ENCODE assay signal across 23 cellular contexts in the genomic region with DNA sequence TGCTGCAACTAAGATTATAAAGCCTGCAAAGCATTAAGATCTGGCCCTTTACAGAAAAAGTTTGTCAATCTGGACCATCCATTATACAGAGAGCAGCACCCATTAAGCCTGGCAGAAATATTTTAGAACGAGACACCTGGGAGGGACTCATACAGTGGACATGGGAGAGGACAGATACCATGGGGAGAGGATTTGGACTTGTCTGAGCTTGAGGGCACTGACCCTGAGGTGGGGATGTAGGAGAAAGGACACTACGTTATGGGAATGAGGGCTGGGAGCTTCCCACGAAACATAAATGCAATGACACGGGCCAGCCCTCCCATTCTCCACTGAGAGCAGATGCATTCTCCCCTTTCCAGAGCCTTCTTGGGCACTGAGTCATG. TPM values are rescaled to one million over a fixed set of nuclear protein-coding genes. Genes with fewer than 3 reads are reported as not detected.
DNase-seq lines count a peak whose midpoint lies in the region; ATAC-seq and FAIRE-seq lines count a peak whose summit lies in the region.
"Had no signal": no experiment of that assay in that cellular context is flagged by ENCODE, and none has a peak within 500 bp of the region (broad histone marks: within the 10 kb centered on the region; RNA-seq: fewer than 3 reads in every experiment).

No MANE protein-coding gene starts in this region.

- no peak overlapping the region for H3K27ac Mint-ChIP-seq in stimulated activated effector memory CD8-positive, alpha-beta T cell treated with anti-CD3 and anti-CD28 coated beads, Interleukin-12 subunit alpha, Interleukin-12 subunit beta, amount 100 ng/mL, for 72 hours
- H3K27ac Mint-ChIP-seq: CD4-positive, alpha-beta T cell had no signal

- H3K36me3 Mint-ChIP-seq in stimulated activated effector memory CD8-positive, alpha-beta T cell treated with anti-CD3 and anti-CD28 coated beads, Interleukin-12 subunit alpha, Interleukin-12 subunit beta, amount 100 ng/mL, for 72 hours = peaks cover 31% of the 10 kb centered on the region

- no peak overlapping the region for H3K4me3 ChIP-seq in HUES64 (ENCODE audit: low read length)
- H3K4me3 ChIP-seq in iPS-18a (ENCODE audit: low read length) = peak overlapping the region; percentile 3
- H3K4me3 ChIP-seq in small intestine (ENCODE audit: low read depth in 1 of 2, low read length in 2 of 2) = no peak overlapping the region
- H3K4me3 ChIP-seq: A549; BLaER1 treated with 17β-estradiol and CSF1 and Interleukin-3, amounts not matched to agents 10 nM and 100 nM; MG63 had no signal

- H3K9me3 ChIP-seq in HUES64 (ENCODE audit: insufficient read depth, low read depth, low read length) = no peaks in the 10 kb centered on the region
- H3K9me3 ChIP-seq in iPS-18a (ENCODE audit: control insufficient read depth, low read depth, low read length) = no peaks in the 10 kb centered on the region
- H3K9me3 ChIP-seq in small intestine (ENCODE audit: control insufficient read depth, low read depth) = no peaks in the 10 kb centered on the region
- H3K9me3 ChIP-seq: A549; BLaER1 treated with 17β-estradiol and CSF1 and Interleukin-3, amounts not matched to agents 10 nM and 100 nM; MG63; SK-N-SH had no signal

- peak overlapping the region; percentile 15; the same call in 1 of the 2 replicates for H3K27ac ChIP-seq in HUES64 (ENCODE audit: low read depth, low read length)
- no peak overlapping the region for H3K27ac ChIP-seq in iPS-18a (ENCODE audit: low read length)
- H3K27ac ChIP-seq in small intestine (ENCODE audit: low read depth in 1 of 2, low read length in 1 of 2) = no peak overlapping the region
- H3K27ac ChIP-seq: A549; BLaER1 treated with 17β-estradiol and CSF1 and Interleukin-3, amounts not matched to agents 10 nM and 100 nM had no signal

- H3K4me3 Mint-ChIP-seq in stimulated activated effector memory CD8-positive, alpha-beta T cell treated with anti-CD3 and anti-CD28 coated beads, Interleukin-12 subunit alpha, Interleukin-12 subunit beta, amount 100 ng/mL, for 72 hours = no peak overlapping the region
- H3K4me3 Mint-ChIP-seq: CD4-positive, alpha-beta T cell had no signal

- H3K4me1 ChIP-seq in HUES64 (ENCODE audit: insufficient read depth, low read length) (peaks cover 13% of the 10 kb centered on the region), iPS-18a (ENCODE audit: control insufficient read depth, low read depth, low read length) (peaks cover 12% of the 10 kb centered on the region), small intestine (ENCODE audit: control insufficient read depth in 2 of 2, insufficient read depth in 1 of 2, low read depth in 1 of 2, low read length in 1 of 2) (peaks cover 2 to 5% of the 10 kb centered on the region in 2 donors)

- H3K9ac ChIP-seq in HUES64 (ENCODE audit: low read depth, low read length) (no peak overlapping the region), iPS-18a (ENCODE audit: low read length) (no peak overlapping the region)
- H3K9ac ChIP-seq: BLaER1 treated with 17β-estradiol and CSF1 and Interleukin-3, amounts not matched to agents 10 nM and 100 nM; SK-N-SH had no signal

- H3K27me3 ChIP-seq in HUES64 (ENCODE audit: insufficient read depth, low read length) = no peaks in the 10 kb centered on the region
- no peaks in the 10 kb centered on the region for H3K27me3 ChIP-seq in iPS-18a (ENCODE audit: control insufficient read depth, insufficient read depth, low read length)
- no peaks in the 10 kb centered on the region for H3K27me3 ChIP-seq in small intestine (ENCODE audit: control insufficient read depth in 2 of 2, insufficient read depth in 2 of 2, low read length in 2 of 2)
- H3K27me3 ChIP-seq: BLaER1 treated with 17β-estradiol and CSF1 and Interleukin-3, amounts not matched to agents 10 nM and 100 nM; MG63 had no signal

- H3K36me3 ChIP-seq in HUES64 (ENCODE audit: insufficient read depth, low read length) (peaks cover 24% of the 10 kb centered on the region; the same call in 1 of the 2 replicates), iPS-18a (ENCODE audit: control insufficient read depth, low read depth, low read length) (peaks cover 3% of the 10 kb centered on the region), small intestine (ENCODE audit: control insufficient read depth in 2 of 2, insufficient read depth in 2 of 2, low read length in 2 of 2) (peaks cover 4 to 10% of the 10 kb centered on the region in 2 donors)

- FAIRE-seq in small intestine (lab: Jason Lieb, UNC) = no peak
- FAIRE-seq: A549, RCC 7860 had no signal

- no peak for ATAC-seq in sciatic nerve
- no peak for ATAC-seq in stimulated activated effector memory CD8-positive, alpha-beta T cell treated with anti-CD3 and anti-CD28 coated beads, Interleukin-12 subunit alpha, Interleukin-12 subunit beta, amount 100 ng/mL, for 72 hours
- ATAC-seq: A549 had no signal

- 77% methylated on average over 4 of the region's 4 CpGs for WGBS in HUES64
- whole genome bisulfite sequencing in small intestine, 3 donors = 77 to 84% (median 82%) methylated on average over 4 of the region's 4 CpGs

- DNase-seq in sciatic nerve (ENCODE audit: low spot score) (peak; percentile 32), small intestine (no peak)
- DNase-seq in stimulated activated effector memory CD8-positive, alpha-beta T cell treated with anti-CD3 and anti-CD28 coated beads, Interleukin-12 subunit alpha, Interleukin-12 subunit beta, amount 100 ng/mL, for 72 hours (ENCODE audit: low spot score in 2 of 2) = no peak
- DNase-seq: AML-193; CD4-positive, alpha-beta T cell; DMS53; KG1; MG63; NCI-H2029; NCI-H446; NCI-H524 treated with DMSO at 0.1 percent for 48 hours; NCI-H774; SK-N-SH; SW 1271 had no signal

- intact Hi-C loops in sciatic nerve (cut with DNase I) = no loop called here

- H3K9me3 Mint-ChIP-seq in stimulated activated effector memory CD8-positive, alpha-beta T cell treated with anti-CD3 and anti-CD28 coated beads, Interleukin-12 subunit alpha, Interleukin-12 subunit beta, amount 100 ng/mL, for 72 hours = no peaks in the 10 kb centered on the region
- H3K9me3 Mint-ChIP-seq: CD4-positive, alpha-beta T cell had no signal

- H3K4me1 Mint-ChIP-seq in stimulated activated effector memory CD8-positive, alpha-beta T cell treated with anti-CD3 and anti-CD28 coated beads, Interleukin-12 subunit alpha, Interleukin-12 subunit beta, amount 100 ng/mL, for 72 hours = peaks cover 26% of the 10 kb centered on the region

RNA-seq across cellular contexts. Expression of gene RUSF1, which starts 6.2 kb away (rescaled TPM):
- 23.0 TPM for polyA plus RNA-seq in HUES64 (2013, experiment 1 of 2)
- 26.8 TPM for polyA plus RNA-seq in HUES64 (2013, experiment 2 of 2)
- 59.9 TPM for total RNA-seq in sciatic nerve
- 10 to 100 TPM; 27.3 to 74.0 (median 29.5) TPM for polyA plus RNA-seq in small intestine

RNA-seq across cellular contexts. Expression of gene SLC5A2, which starts 19.0 kb away (rescaled TPM):
- polyA plus RNA-seq in HUES64 (2013, experiment 1 of 2) = 0.40 TPM
- 0.38 TPM for polyA plus RNA-seq in HUES64 (2013, experiment 2 of 2)
- not detected for total RNA-seq in sciatic nerve
- 1 to 10 TPM in 2 of 3 donors, under 1 TPM in 1; 0.81 to 1.8 (median 1.3) TPM for polyA plus RNA-seq in small intestine
- total RNA-seq: Daoy, G401, H4 had no signal

RNA-seq across cellular contexts. Expression of gene AHSP, which starts 25.7 kb away (rescaled TPM):
- polyA plus RNA-seq in HUES64 (2013, experiment 1 of 2) = 0.75 TPM
- polyA plus RNA-seq in HUES64 (2013, experiment 2 of 2) = 1.9 TPM
- 17.7 TPM for total RNA-seq in sciatic nerve
- polyA plus RNA-seq in small intestine = not detected
- total RNA-seq: CD4-positive, alpha-beta T cell; Daoy; G401; H4; HT-29 had no signal
- polyA plus RNA-seq: A549, SK-N-SH had no signal

RNA-seq across cellular contexts. Expression of gene TGFB1I1, which starts 30.0 kb away (rescaled TPM):
- 6.2 TPM for polyA plus RNA-seq in HUES64 (2013, experiment 1 of 2)
- polyA plus RNA-seq in HUES64 (2013, experiment 2 of 2) = 7.0 TPM
- total RNA-seq in sciatic nerve = 66.3 TPM
- 10 to 100 TPM in 1 of 3 donors, 1 to 10 TPM in 2; 1.6 to 20.1 (median 7.8) TPM for polyA plus RNA-seq in small intestine

RNA-seq across cellular contexts. Expression of gene ARMC5, which starts 42.7 kb away (rescaled TPM):
- polyA plus RNA-seq in HUES64 (2013, experiment 1 of 2) = 6.2 TPM
- polyA plus RNA-seq in HUES64 (2013, experiment 2 of 2) = 6.7 TPM
- 10.0 TPM for total RNA-seq in sciatic nerve
- 10 to 100 TPM; 12.3 to 20.5 (median 15.0) TPM for polyA plus RNA-seq in small intestine
